In genomic region chr1:66679140-66679539, GRCh38 we compare ENCODE assay signal across 22 cellular contexts.
"Had no signal": no experiment of that assay in that cellular context is flagged by ENCODE, and none has a peak within 500 bp of the region (broad histone marks: within the 10 kb centered on the region; RNA-seq: fewer than 3 reads in every experiment).

No MANE protein-coding gene starts in this region.

- H3K36me3 ChIP-seq: gastrocnemius medialis, left lung, lower lobe of right lung, ovary, spleen had no signal

- H3K27ac Mint-ChIP-seq: immature natural killer cell; memory B cell; mesothelial cell of epicardium; natural killer cell; stimulated activated naive B cell treated with anti-CD40 and anti-IgM and Interleukin-4, amounts not matched to agents 10 μg/mL and 1 μg/mL and 100 μg/mL, for 72 hours; stimulated activated naive CD8-positive, alpha-beta T cell treated with anti-CD3 and anti-CD28 coated beads, Interleukin-15, amount 100 ng/mL, for 72 hours had no signal

- H3K27me3 ChIP-seq: gastrocnemius medialis, left lung, ovary, spleen, testis had no signal

- H3K27ac ChIP-seq: left lung, lower lobe of right lung, ovary, spleen, testis had no signal

- H3K36me3 Mint-ChIP-seq: immature natural killer cell; memory B cell; mesothelial cell of epicardium; natural killer cell; stimulated activated naive B cell treated with anti-CD40 and anti-IgM and Interleukin-4, amounts not matched to agents 10 μg/mL and 1 μg/mL and 100 μg/mL, for 72 hours had no signal

- H3K4me1 ChIP-seq: gastrocnemius medialis, lower lobe of right lung, spleen, testis had no signal

- DNase-seq: cerebellar nuclear complex; cortex of kidney; effector memory CD4-positive, alpha-beta T cell; gastrocnemius medialis; immature natural killer cell; left lung; lower lobe of right lung; natural killer cell; ovary; right cardiac atrium; spleen; stimulated activated CD4-positive, alpha-beta T cell treated with anti-CD3 and anti-CD28 coated beads, Interleukin-15, amount 100 ng/mL, for 24 hours; stimulated activated CD4-positive, alpha-beta T cell treated with anti-CD3 and anti-CD28 coated beads, Interleukin-1b, Interleukin-23, amount 100 ng/mL, for 48 hours; stimulated activated CD4-positive, alpha-beta T cell treated with anti-CD3 and anti-CD28 coated beads, Interleukin-4, amount 100 ng/mL, for 24 hours; stimulated activated naive B cell treated with anti-CD40 and anti-IgM and Interleukin-4, amounts not matched to agents 10 μg/mL and 1 μg/mL and 100 μg/mL, for 72 hours; stimulated activated naive CD8-positive, alpha-beta T cell treated with anti-CD3 and anti-CD28 coated beads, Interleukin-15, amount 100 ng/mL, for 72 hours; testis; trophoblast cell had no signal

- H3K9me3 ChIP-seq: gastrocnemius medialis, left lung, lower lobe of right lung, ovary, spleen, testis had no signal

- H3K4me3 ChIP-seq: gastrocnemius medialis, left lung, lower lobe of right lung, ovary, spleen, testis had no signal

- H3K9me3 Mint-ChIP-seq: immature natural killer cell; memory B cell; mesothelial cell of epicardium; natural killer cell; neural crest cell; stimulated activated naive B cell treated with anti-CD40 and anti-IgM and Interleukin-4, amounts not matched to agents 10 μg/mL and 1 μg/mL and 100 μg/mL, for 72 hours; stimulated activated naive CD8-positive, alpha-beta T cell treated with anti-CD3 and anti-CD28 coated beads, Interleukin-15, amount 100 ng/mL, for 72 hours had no signal

- ATAC-seq: esophagus mucosa; gastrocnemius medialis; left lung; lower lobe of right lung; natural killer cell; right cardiac atrium; stimulated activated naive B cell treated with anti-CD40 and anti-IgM and Interleukin-4, amounts not matched to agents 10 μg/mL and 1 μg/mL and 100 μg/mL, for 72 hours; stimulated activated naive CD8-positive, alpha-beta T cell treated with anti-CD3 and anti-CD28 coated beads, Interleukin-15, amount 100 ng/mL, for 72 hours had no signal
